1 cellular context compared by ENCODE assay signal in genomic region chr6:16285467-16286150, GRCh38.
TF ChIP-seq lines count a peak whose summit lies in the region.

No MANE protein-coding gene starts in this region.

TF ChIP-seq in WTC11, 78 proteins besides CTCF, POLR2A, EP300 and RAD21 (continued from another document):
- TF ChIP-seq ATF2 (CRISPR knock-in tag; IDR thresholded peaks at IDR 0.05; ENCODE audit: borderline replicate concordance, low read depth) (no peak), NFATC4 (CRISPR knock-in tag; IDR thresholded peaks at IDR 0.05) (no peak), STAT6 (CRISPR knock-in tag; conservative IDR thresholded peaks at IDR 0.05; ENCODE audit: low read depth) (no peak), SMAD3 (CRISPR knock-in tag; IDR thresholded peaks at IDR 0.05; ENCODE audit: borderline replicate concordance) (no peak), SMAD4 (CRISPR knock-in tag; IDR thresholded peaks at IDR 0.05) (no peak)
